In genomic region chr10:81116201-81116600, GRCh38 we compare ENCODE assay signal across 30 cellular contexts.
DNase-seq lines count a peak whose midpoint lies in the region; ATAC-seq, FAIRE-seq and TF ChIP-seq lines count a peak whose summit lies in the region.
"Had no signal": no experiment of that assay in that cellular context is flagged by ENCODE, and none has a peak within 500 bp of the region (broad histone marks: within the 10 kb centered on the region; RNA-seq: fewer than 3 reads in every experiment).

No MANE protein-coding gene starts in this region.

- no peak for TF ChIP-seq POLR2A in GM12878 (IDR thresholded peaks at IDR 0.05; ENCODE audit: low read depth, low read length)

- H3K4me3 ChIP-seq in GM12878 (no peak overlapping the region), kidney epithelial cell (ENCODE audit: low read depth, low read length) (no peak overlapping the region), WERI-Rb-1 (ENCODE audit: low read depth, low read length) (no peak overlapping the region)
- H3K4me3 ChIP-seq: BLaER1 treated with 17β-estradiol and CSF1 and Interleukin-3, amounts not matched to agents 10 nM and 100 nM; heart left ventricle; mucosa of descending colon; testis; uterus had no signal

- H3K27ac ChIP-seq in GM12878 (ENCODE audit: control insufficient read depth, insufficient read depth): no peak overlapping the region
- no peak overlapping the region for H3K27ac ChIP-seq in WERI-Rb-1
- H3K27ac ChIP-seq: BLaER1 treated with 17β-estradiol and CSF1 and Interleukin-3, amounts not matched to agents 10 nM and 100 nM; heart left ventricle; parathyroid adenoma; testis; uterus had no signal

- RAD21 ChIA-PET in GM12878 (lab: Charles Lee; ENCODE audit: unreplicated experiment): interaction anchor here (1.6 to 2.6 kb wide), 2 partner anchors 63 to 75 kb away, joined by 4 to 20 read pairs; no protein-coding TSS in a partner anchor

- CTCF ChIA-PET in GM12878 (lab: Yijun Ruan, JAX): interaction anchor here (0.9 to 2.3 kb wide), 4 partner anchors 10 to 64 kb away, joined by 3 to 16 read pairs (median 8); no protein-coding TSS in a partner anchor

- TF ChIP-seq EP300 in GM12878 (IDR thresholded peaks at IDR 0.05; ENCODE audit: borderline replicate concordance in 1 of 2, control insufficient read depth in 1 of 2, low read depth in 2 of 2, low read length in 2 of 2): no peak

- ATAC-seq in GM12878 (peak; percentile 56), GM18498 (IDR thresholded peaks at IDR 0.05; ENCODE audit: unreplicated experiment) (no peak)
- ATAC-seq: heart left ventricle, left ventricle myocardium superior, mucosa of descending colon, sciatic nerve had no signal

- no peak for FAIRE-seq in GM12878 (lab: Jason Lieb, UNC)
- FAIRE-seq: astrocyte, endothelial cell of umbilical vein, GM12891, HTR-8/SVneo had no signal

- H3K36me3 ChIP-seq in GM12878 (ENCODE audit: control insufficient read depth in 2 of 2, insufficient read depth in 2 of 2, low read length in 1 of 2): no peaks in the 10 kb centered on the region
- no peaks in the 10 kb centered on the region for H3K36me3 ChIP-seq in kidney epithelial cell (ENCODE audit: control insufficient read depth, insufficient read depth, low read length)
- no peaks in the 10 kb centered on the region for H3K36me3 ChIP-seq in WERI-Rb-1
- H3K36me3 ChIP-seq: BLaER1 treated with 17β-estradiol and CSF1 and Interleukin-3, amounts not matched to agents 10 nM and 100 nM; heart left ventricle; uterus had no signal

- DNase-seq in ACHN (peak; percentile 15), HT1080 (ENCODE audit: low read depth) (peak; percentile 25), GM12878 (ENCODE audit: low read depth, low spot score) (no peak), kidney epithelial cell (ENCODE audit: low read depth) (peak; percentile 37), WERI-Rb-1 (no peak), NCI-H510A (lab: John Stamatoyannopoulos, UW) (no peak), NCI-H187 (lab: John Stamatoyannopoulos, UW) (no peak)
- DNase-seq: activated CD4-positive, alpha-beta memory T cell treated with anti-CD3 and anti-CD28 coated beads for 36 hours; activated naive CD8-positive, alpha-beta T cell treated with anti-CD3 and anti-CD28 coated beads for 36 hours; COR-L47; heart left ventricle; KG1; left ventricle myocardium superior; mucosa of descending colon; NCI-H187 treated with DMSO at 0.1 percent for 48 hours; NCI-H748 treated with DMSO at 0.1 percent for 48 hours; nephron progenitor cell; stimulated activated CD4-positive, alpha-beta T cell treated with anti-CD3 and anti-CD28 coated beads, Interleukin-4, amount 100 ng/mL, for 4 hours; stimulated activated naive CD4-positive, alpha-beta T cell treated with Interleukin-2 at 50 U/mL for 16 hours; T-helper 9 cell; testis; uterus had no signal

- H3K9me3 ChIP-seq in GM12878 (replicated peaks; ENCODE audit: control insufficient read depth, insufficient read depth, low read length) (no peaks in the 10 kb centered on the region; the same call in 2 of the 3 replicates), WERI-Rb-1 (ENCODE audit: severe bottlenecking) (no peaks in the 10 kb centered on the region)
- H3K9me3 ChIP-seq: BLaER1 treated with 17β-estradiol and CSF1 and Interleukin-3, amounts not matched to agents 10 nM and 100 nM; heart left ventricle; mucosa of descending colon; testis; uterus had no signal

- POLR2A ChIA-PET in GM12878 (lab: Charles Lee): no interaction called here

- intact Hi-C loops in GM12878 (cut with micrococcal nuclease; ENCODE audit: unreplicated experiment): no loop called here

- TF ChIP-seq CTCF in GM12878 (IDR thresholded peaks at IDR 0.05 in 2 of 3, conservative IDR thresholded peaks at IDR 0.05 in 1 of 3; ENCODE audit: control insufficient read depth in 2 of 3, extremely low read depth in 1 of 3, insufficient read depth in 1 of 3, low read depth in 3 of 3, low read length in 3 of 3) (no peak), kidney epithelial cell (IDR thresholded peaks at IDR 0.05; ENCODE audit: insufficient read depth, low read length, poor library complexity, severe bottlenecking) (no peak), WERI-Rb-1 (IDR thresholded peaks at IDR 0.05; ENCODE audit: low read depth, low read length) (no peak)

- no peak overlapping the region for H2AFZ ChIP-seq in GM12878 (ENCODE audit: control insufficient read depth, low read depth, low read length)
- H2AFZ ChIP-seq: parathyroid adenoma had no signal

- WGBS in GM12878 (ENCODE audit: insufficient coverage, insufficient replicate concordance, low lambda C conversion rate, missing lambda C conversion rate): 32% methylated on average over 4 of the region's 4 CpGs

- in situ Hi-C loops in ACHN (cut with HindIII; ENCODE audit: low pct_ligation_motif_present, low pct_unique_long_range_greater_than_20kb, low sequenced_read_pairs): no loop called here
- in situ Hi-C loops in GM12878 (cut with MboI): no loop called here

- H3K79me2 ChIP-seq in GM12878 (ENCODE audit: control insufficient read depth, insufficient read depth, low read length): no peaks in the 10 kb centered on the region
- H3K79me2 ChIP-seq: parathyroid adenoma had no signal

- TF ChIP-seq RAD21 in GM12878 (IDR thresholded peaks at IDR 0.05; ENCODE audit: insufficient read depth, low read depth, low read length): no peak

- H4K20me1 ChIP-seq in GM12878 (ENCODE audit: control insufficient read depth, insufficient read depth): no peaks in the 10 kb centered on the region
- H4K20me1 ChIP-seq: BLaER1 treated with 17β-estradiol and CSF1 and Interleukin-3, amounts not matched to agents 10 nM and 100 nM had no signal

- H3K27me3 ChIP-seq in GM12878 (replicated peaks in 1 of 2; ENCODE audit: control insufficient read depth in 2 of 2, insufficient read depth in 2 of 2, low read length in 1 of 2) (no peaks in the 10 kb centered on the region), kidney epithelial cell (ENCODE audit: control insufficient read depth, insufficient read depth, low read length) (no peaks in the 10 kb centered on the region), WERI-Rb-1 (ENCODE audit: insufficient read depth, low read depth, severe bottlenecking) (no peaks in the 10 kb centered on the region)
- H3K27me3 ChIP-seq: BLaER1 treated with 17β-estradiol and CSF1 and Interleukin-3, amounts not matched to agents 10 nM and 100 nM; heart left ventricle; testis; uterus had no signal

- SMC1A ChIA-PET in GM12878 (lab: Charles Lee; ENCODE audit: uncharacterized antibody, unreplicated experiment): interaction anchor here (1.2 to 2.6 kb wide), 7 partner anchors 9 to 63 kb away, joined by 3 to 13 read pairs (median 7); no protein-coding TSS in a partner anchor

- 0 out of 2 replicates have a peak overlapping the region, but pooled peaks have one; percentile 3 for H3K4me2 ChIP-seq in GM12878 (ENCODE audit: control insufficient read depth, insufficient read depth)
- H3K4me2 ChIP-seq: BLaER1 treated with 17β-estradiol and CSF1 and Interleukin-3, amounts not matched to agents 10 nM and 100 nM had no signal

- H3K9ac ChIP-seq in GM12878 (ENCODE audit: control insufficient read depth, insufficient read depth, low read length): no peak overlapping the region
- H3K9ac ChIP-seq: BLaER1 treated with 17β-estradiol and CSF1 and Interleukin-3, amounts not matched to agents 10 nM and 100 nM; parathyroid adenoma had no signal

- H3K4me1 ChIP-seq in GM12878 (ENCODE audit: control insufficient read depth, insufficient read depth, low read length): no peaks in the 10 kb centered on the region
- H3K4me1 ChIP-seq: BLaER1 treated with 17β-estradiol and CSF1 and Interleukin-3, amounts not matched to agents 10 nM and 100 nM; heart left ventricle; parathyroid adenoma; testis; uterus had no signal

- no TSS peak for BruUV-seq in GM12878 (replicated peaks; lab: Mats Ljungman, UMichigan)

TF ChIP-seq in GM12878, 131 proteins besides CTCF, POLR2A, EP300 and RAD21:
- peak; percentile 53 for TF ChIP-seq JUNB (IDR thresholded peaks at IDR 0.05)
- TF ChIP-seq USF2 (IDR thresholded peaks at IDR 0.05; ENCODE audit: borderline replicate concordance, low read depth, low read length): no peak
- no peak for TF ChIP-seq HDAC2 (IDR thresholded peaks at IDR 0.05)
- no peak for TF ChIP-seq MXI1 (IDR thresholded peaks at IDR 0.05; ENCODE audit: low read depth, low read length)
- TF ChIP-seq PKNOX1 (IDR thresholded peaks at IDR 0.05): no peak
- TF ChIP-seq USF1 (IDR thresholded peaks at IDR 0.05; ENCODE audit: borderline replicate concordance, extremely low read length, insufficient read depth, low read depth, low read length): no peak
- TF ChIP-seq SUPT20H (IDR thresholded peaks at IDR 0.05; ENCODE audit: borderline replicate concordance, control insufficient read depth, low read depth, low read length): no peak
- TF ChIP-seq KDM1A (IDR thresholded peaks at IDR 0.05; ENCODE audit: borderline replicate concordance): no peak

Comparison
In these comparisons a context has a peak if more than half of its experiments do, and no peak if none do; other contexts are left out.
1. DNase-seq: peak in ACHN (single experiment), HT1080 (single experiment) and kidney epithelial cell (single experiment); none in GM12878 (single experiment), WERI-Rb-1 (single experiment), NCI-H510A (single experiment) and NCI-H187 (0 of 2).